ENCODE assay signal across 1 cellular context in genomic region chr5:150404991-150405816, GRCh38.
A peak's percentile ranks its signal among the peaks of the same experiment; 100 is the strongest.
TF ChIP-seq lines count a peak whose summit lies in the region.

No MANE protein-coding gene starts in this region.

TF ChIP-seq in GM12878, 131 proteins besides CTCF, POLR2A, EP300 and RAD21 (continued from another document and continues in another):
- TF ChIP-seq ZNF687 (IDR thresholded peaks at IDR 0.05) (no peak), REST (IDR thresholded peaks at IDR 0.05; ENCODE audit: low read depth, low read length) (no peak), SIN3A (IDR thresholded peaks at IDR 0.05; ENCODE audit: low read depth, low read length) (no peak), BACH1 (IDR thresholded peaks at IDR 0.05; ENCODE audit: borderline replicate concordance) (peak; percentile 70), FOXM1 (IDR thresholded peaks at IDR 0.05; ENCODE audit: low read depth, low read length) (no peak), PKNOX1 (IDR thresholded peaks at IDR 0.05) (no peak), NR2F1 (conservative IDR thresholded peaks at IDR 0.05) (no peak), POLR2AphosphoS5 (IDR thresholded peaks at IDR 0.05; ENCODE audit: low read length) (peak; percentile 97), SMAD5 (IDR thresholded peaks at IDR 0.05; ENCODE audit: low read depth) (peak; percentile 83), ASH2L (IDR thresholded peaks at IDR 0.05; ENCODE audit: borderline replicate concordance, low read depth) (no peak), IKZF2 (IDR thresholded peaks at IDR 0.05) (no peak), WRNIP1 (IDR thresholded peaks at IDR 0.05; ENCODE audit: borderline replicate concordance, low read depth, low read length) (no peak), CREM (IDR thresholded peaks at IDR 0.05; ENCODE audit: low read depth) (0 out of 2 replicates have a peak, but pooled peaks have one; percentile 20), ZBTB4 (CRISPR knock-in tag; IDR thresholded peaks at IDR 0.05) (peak; percentile 43; the same call in 1 of the 2 replicates), ZSCAN29 (IDR thresholded peaks at IDR 0.05) (no peak), YY1 (IDR thresholded peaks at IDR 0.05; ENCODE audit: low read depth, low read length) (peak; percentile 45), ZZZ3 (IDR thresholded peaks at IDR 0.05; ENCODE audit: control insufficient read depth, insufficient read length, low read depth) (no peak), SPI1 (IDR thresholded peaks at IDR 0.05; ENCODE audit: borderline replicate concordance, insufficient read depth, low read depth, low read length) (no peak), RELB (IDR thresholded peaks at IDR 0.05; ENCODE audit: low read depth) (no peak), EGR1 (IDR thresholded peaks at IDR 0.05; ENCODE audit: borderline replicate concordance in 1 of 2, low read depth in 2 of 2, low read length in 2 of 2) (0 out of 3 replicates have a peak, but pooled peaks of 1 of the 2 experiments have one; percentile 7), NRF1 (conservative IDR thresholded peaks at IDR 0.05; ENCODE audit: low read depth, low read length) (no peak), EZH2 (IDR thresholded peaks at IDR 0.05; ENCODE audit: borderline replicate concordance, control insufficient read depth, low read depth, low read length) (no peak), CHD4 (IDR thresholded peaks at IDR 0.05) (no peak), POLR2AphosphoS2 (IDR thresholded peaks at IDR 0.05; ENCODE audit: low read depth, low read length) (peak; percentile 85), RAD51 (IDR thresholded peaks at IDR 0.05) (no peak), POU2F2 (IDR thresholded peaks at IDR 0.05; ENCODE audit: borderline replicate concordance, low read depth, low read length) (peak; percentile 59; the same call in 2 of the 3 replicates), PAX5 (IDR thresholded peaks at IDR 0.05; ENCODE audit: borderline replicate concordance, low read depth, low read length) (0 out of 2 replicates have a peak, but pooled peaks have one; percentile 32), ZNF207 (IDR thresholded peaks at IDR 0.05; ENCODE audit: borderline replicate concordance) (no peak), CBFB (IDR thresholded peaks at IDR 0.05; ENCODE audit: low read depth) (peak; percentile 67; the same call in 1 of the 2 replicates)
- TF ChIP-seq, protein P1, sequence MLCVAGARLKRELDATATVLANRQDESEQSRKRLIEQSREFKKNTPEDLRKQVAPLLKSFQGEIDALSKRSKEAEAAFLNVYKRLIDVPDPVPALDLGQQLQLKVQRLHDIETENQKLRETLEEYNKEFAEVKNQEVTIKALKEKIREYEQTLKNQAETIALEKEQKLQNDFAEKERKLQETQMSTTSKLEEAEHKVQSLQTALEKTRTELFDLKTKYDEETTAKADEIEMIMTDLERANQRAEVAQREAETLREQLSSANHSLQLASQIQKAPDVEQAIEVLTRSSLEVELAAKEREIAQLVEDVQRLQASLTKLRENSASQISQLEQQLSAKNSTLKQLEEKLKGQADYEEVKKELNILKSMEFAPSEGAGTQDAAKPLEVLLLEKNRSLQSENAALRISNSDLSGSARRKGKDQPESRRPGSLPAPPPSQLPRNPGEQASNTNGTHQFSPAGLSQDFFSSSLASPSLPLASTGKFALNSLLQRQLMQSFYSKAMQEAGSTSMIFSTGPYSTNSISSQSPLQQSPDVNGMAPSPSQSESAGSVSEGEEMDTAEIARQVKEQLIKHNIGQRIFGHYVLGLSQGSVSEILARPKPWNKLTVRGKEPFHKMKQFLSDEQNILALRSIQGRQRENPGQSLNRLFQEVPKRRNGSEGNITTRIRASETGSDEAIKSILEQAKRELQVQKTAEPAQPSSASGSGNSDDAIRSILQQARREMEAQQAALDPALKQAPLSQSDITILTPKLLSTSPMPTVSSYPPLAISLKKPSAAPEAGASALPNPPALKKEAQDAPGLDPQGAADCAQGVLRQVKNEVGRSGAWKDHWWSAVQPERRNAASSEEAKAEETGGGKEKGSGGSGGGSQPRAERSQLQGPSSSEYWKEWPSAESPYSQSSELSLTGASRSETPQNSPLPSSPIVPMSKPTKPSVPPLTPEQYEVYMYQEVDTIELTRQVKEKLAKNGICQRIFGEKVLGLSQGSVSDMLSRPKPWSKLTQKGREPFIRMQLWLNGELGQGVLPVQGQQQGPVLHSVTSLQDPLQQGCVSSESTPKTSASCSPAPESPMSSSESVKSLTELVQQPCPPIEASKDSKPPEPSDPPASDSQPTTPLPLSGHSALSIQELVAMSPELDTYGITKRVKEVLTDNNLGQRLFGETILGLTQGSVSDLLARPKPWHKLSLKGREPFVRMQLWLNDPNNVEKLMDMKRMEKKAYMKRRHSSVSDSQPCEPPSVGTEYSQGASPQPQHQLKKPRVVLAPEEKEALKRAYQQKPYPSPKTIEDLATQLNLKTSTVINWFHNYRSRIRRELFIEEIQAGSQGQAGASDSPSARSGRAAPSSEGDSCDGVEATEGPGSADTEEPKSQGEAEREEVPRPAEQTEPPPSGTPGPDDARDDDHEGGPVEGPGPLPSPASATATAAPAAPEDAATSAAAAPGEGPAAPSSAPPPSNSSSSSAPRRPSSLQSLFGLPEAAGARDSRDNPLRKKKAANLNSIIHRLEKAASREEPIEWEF (IDR thresholded peaks at IDR 0.05; ENCODE audit: insufficient replicate concordance, low read depth, low read length): no peak
- TF ChIP-seq, protein P2, sequence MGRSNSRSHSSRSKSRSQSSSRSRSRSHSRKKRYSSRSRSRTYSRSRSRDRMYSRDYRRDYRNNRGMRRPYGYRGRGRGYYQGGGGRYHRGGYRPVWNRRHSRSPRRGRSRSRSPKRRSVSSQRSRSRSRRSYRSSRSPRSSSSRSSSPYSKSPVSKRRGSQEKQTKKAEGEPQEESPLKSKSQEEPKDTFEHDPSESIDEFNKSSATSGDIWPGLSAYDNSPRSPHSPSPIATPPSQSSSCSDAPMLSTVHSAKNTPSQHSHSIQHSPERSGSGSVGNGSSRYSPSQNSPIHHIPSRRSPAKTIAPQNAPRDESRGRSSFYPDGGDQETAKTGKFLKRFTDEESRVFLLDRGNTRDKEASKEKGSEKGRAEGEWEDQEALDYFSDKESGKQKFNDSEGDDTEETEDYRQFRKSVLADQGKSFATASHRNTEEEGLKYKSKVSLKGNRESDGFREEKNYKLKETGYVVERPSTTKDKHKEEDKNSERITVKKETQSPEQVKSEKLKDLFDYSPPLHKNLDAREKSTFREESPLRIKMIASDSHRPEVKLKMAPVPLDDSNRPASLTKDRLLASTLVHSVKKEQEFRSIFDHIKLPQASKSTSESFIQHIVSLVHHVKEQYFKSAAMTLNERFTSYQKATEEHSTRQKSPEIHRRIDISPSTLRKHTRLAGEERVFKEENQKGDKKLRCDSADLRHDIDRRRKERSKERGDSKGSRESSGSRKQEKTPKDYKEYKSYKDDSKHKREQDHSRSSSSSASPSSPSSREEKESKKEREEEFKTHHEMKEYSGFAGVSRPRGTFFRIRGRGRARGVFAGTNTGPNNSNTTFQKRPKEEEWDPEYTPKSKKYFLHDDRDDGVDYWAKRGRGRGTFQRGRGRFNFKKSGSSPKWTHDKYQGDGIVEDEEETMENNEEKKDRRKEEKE (IDR thresholded peaks at IDR 0.05): no peak
